Comparison of ENCODE assay signal across 11 cellular contexts in the genomic region with DNA sequence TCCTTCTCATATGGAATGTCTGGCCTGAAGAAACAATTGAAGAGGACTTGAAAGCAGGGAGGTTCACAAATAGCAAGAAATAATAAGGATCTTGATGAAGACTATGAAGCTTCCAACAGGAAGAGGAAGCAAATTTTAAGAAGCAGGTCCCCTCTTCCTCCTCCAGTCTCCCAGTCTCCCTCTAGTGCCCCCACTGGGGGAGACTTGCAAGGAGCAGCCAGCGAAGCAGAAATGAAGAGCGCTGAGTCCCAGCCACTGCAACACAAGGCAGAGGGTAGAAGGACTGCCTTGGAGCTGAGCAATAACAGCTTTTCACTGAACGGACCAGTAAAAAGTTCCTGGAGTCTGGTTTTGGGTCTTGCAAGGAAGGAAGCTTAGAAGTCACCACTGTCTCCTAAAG. TPM values are rescaled to one million over a fixed set of nuclear protein-coding genes. Genes with fewer than 3 reads are reported as not detected.
A peak's percentile ranks its signal among the peaks of the same experiment; 100 is the strongest.
DNase-seq lines count a peak whose midpoint lies in the region; ATAC-seq lines count a peak whose summit lies in the region.
"Had no signal": no experiment of that assay in that cellular context is flagged by ENCODE, and none has a peak within 500 bp of the region (broad histone marks: within the 10 kb centered on the region; RNA-seq: fewer than 3 reads in every experiment).

No MANE protein-coding gene starts in this region.

- peak; percentile 19 for DNase-seq in Daoy (ENCODE audit: low read depth)
- DNase-seq in T-helper 17 cell = no peak
- peak; percentile 46 for DNase-seq in left kidney (ENCODE audit: low read depth, low spot score)
- DNase-seq in AG08396 (ENCODE audit: low spot score) = no peak
- DNase-seq in activated gamma-delta T cell treated with Interleukin-2 at 50 U/mL for 16 hours = no peak
- no peak for DNase-seq in pons (ENCODE audit: low spot score)
- DNase-seq: activated CD4-positive, alpha-beta T cell treated with anti-CD3 and anti-CD28 coated beads, Interleukin-2, amount 10 ng/mL, durations not matched to agents 24 days and 14 days; left cardiac atrium; NCI-H1048 had no signal

- peak overlapping the region; percentile 0 for H3K27ac ChIP-seq in HUES48 (ENCODE audit: low read depth, low read length)
- H3K27ac ChIP-seq: epithelial cell of prostate had no signal

- H3K27me3 Mint-ChIP-seq in T-helper 17 cell = peaks cover 14% of the 10 kb centered on the region
- H3K27me3 Mint-ChIP-seq: activated CD4-positive, alpha-beta T cell treated with anti-CD3 and anti-CD28 coated beads, Interleukin-2, amount 10 ng/mL, durations not matched to agents 24 days and 14 days had no signal

- H3K36me3 ChIP-seq in HUES48 (ENCODE audit: control insufficient read depth, insufficient read depth, low read length) = no peaks in the 10 kb centered on the region

- no peak overlapping the region for H3K9ac ChIP-seq in HUES48 (ENCODE audit: low read depth, low read length)

- H3K4me1 ChIP-seq in HUES48 (ENCODE audit: control insufficient read depth, insufficient read depth, low read length) = peaks cover 8% of the 10 kb centered on the region

- H3K27ac Mint-ChIP-seq in T-helper 17 cell = peak overlapping the region; percentile 39
- H3K27ac Mint-ChIP-seq: activated CD4-positive, alpha-beta T cell treated with anti-CD3 and anti-CD28 coated beads, Interleukin-2, amount 10 ng/mL, durations not matched to agents 24 days and 14 days had no signal

- no peak for ATAC-seq in T-helper 17 cell
- ATAC-seq: left cardiac atrium had no signal

- H3K36me3 Mint-ChIP-seq in T-helper 17 cell (ENCODE audit: low read depth) = no peaks in the 10 kb centered on the region

- no peak overlapping the region for H3K4me3 ChIP-seq in HUES48 (ENCODE audit: low read depth, low read length)

- peaks cover 10% of the 10 kb centered on the region for H3K4me1 Mint-ChIP-seq in T-helper 17 cell
- H3K4me1 Mint-ChIP-seq: activated CD4-positive, alpha-beta T cell treated with anti-CD3 and anti-CD28 coated beads, Interleukin-2, amount 10 ng/mL, durations not matched to agents 24 days and 14 days had no signal

- H3K9me3 ChIP-seq in HUES48 (ENCODE audit: control insufficient read depth, insufficient read depth, low read length) = no peaks in the 10 kb centered on the region
- H3K9me3 ChIP-seq in T-helper 17 cell (ENCODE audit: control insufficient read depth, low read length, poor library complexity, severe bottlenecking) = no peaks in the 10 kb centered on the region

- no peaks in the 10 kb centered on the region for H3K27me3 ChIP-seq in HUES48 (ENCODE audit: control insufficient read depth, insufficient read depth, low read length)

- H3K4me3 Mint-ChIP-seq in T-helper 17 cell = no peak overlapping the region
- H3K4me3 Mint-ChIP-seq: activated CD4-positive, alpha-beta T cell treated with anti-CD3 and anti-CD28 coated beads, Interleukin-2, amount 10 ng/mL, durations not matched to agents 24 days and 14 days had no signal

RNA-seq across cellular contexts. Expression of a gene that starts 32.6 kb away (rescaled TPM):
- 51.9 and 52.8 TPM in 2 replicates for total RNA-seq in Daoy (2014; rRNA removed; shearing (Covaris generic))
- 1 to 10 TPM; 3.1 to 3.9 TPM for total RNA-seq in T-helper 17 cell

Comparison
In these comparisons a context has a peak if more than half of its experiments do, and no peak if none do; other contexts are left out.
1. DNase-seq: peak in Daoy (single experiment) and left kidney (single experiment); none in T-helper 17 cell (0 of 3), AG08396 (single experiment), activated gamma-delta T cell treated with Interleukin-2 at 50 U/mL for 16 hours (single experiment) and pons (single experiment).
2. RNA of a gene that starts 32.6 kb away (total RNA-seq): 51.9 to 52.8 TPM in Daoy; 3.1 to 3.9 TPM in T-helper 17 cell; every median in the first group is over 10 times any median in the second.